Comparison of ENCODE assay signal across 24 cellular contexts in genomic region chr7:123774498-123774897, GRCh38.
"Had no signal": no experiment of that assay in that cellular context is flagged by ENCODE, and none has a peak within 500 bp of the region (broad histone marks: within the 10 kb centered on the region; RNA-seq: fewer than 3 reads in every experiment).

No MANE protein-coding gene starts in this region.

- DNase-seq: KBM-7, MV-4-11, NCI-H1048, NCI-H1105, NCI-H1417, NCI-H1436 treated with DMSO at 0.1 percent for 48 hours, NCI-H1694 treated with DMSO at 0.1 percent for 48 hours, NCI-H1930, NCI-H2081, NCI-H2107, NCI-H226, NCI-H446, NCI-H510A, NCI-H524 treated with DMSO at 0.1 percent for 48 hours, NCI-H69, NCI-H774, PC-9, RPMI8226, SHP77, SK-N-SH, SW 1271 had no signal

- FAIRE-seq: HTR-8/SVneo, RCC 7860 had no signal

- H3K9ac ChIP-seq: SK-N-SH had no signal

- H3K4me2 ChIP-seq: SK-N-SH had no signal

- H3K27ac ChIP-seq: HL-60 had no signal

- H3K9me2 ChIP-seq: SK-N-SH had no signal

- H2AFZ ChIP-seq: PC-9 had no signal

- H3K9me3 ChIP-seq: SK-N-SH had no signal

- H3K4me3 ChIP-seq: PC-9 had no signal
